ENCODE assay signal across 8 cellular contexts in the genomic region with DNA sequence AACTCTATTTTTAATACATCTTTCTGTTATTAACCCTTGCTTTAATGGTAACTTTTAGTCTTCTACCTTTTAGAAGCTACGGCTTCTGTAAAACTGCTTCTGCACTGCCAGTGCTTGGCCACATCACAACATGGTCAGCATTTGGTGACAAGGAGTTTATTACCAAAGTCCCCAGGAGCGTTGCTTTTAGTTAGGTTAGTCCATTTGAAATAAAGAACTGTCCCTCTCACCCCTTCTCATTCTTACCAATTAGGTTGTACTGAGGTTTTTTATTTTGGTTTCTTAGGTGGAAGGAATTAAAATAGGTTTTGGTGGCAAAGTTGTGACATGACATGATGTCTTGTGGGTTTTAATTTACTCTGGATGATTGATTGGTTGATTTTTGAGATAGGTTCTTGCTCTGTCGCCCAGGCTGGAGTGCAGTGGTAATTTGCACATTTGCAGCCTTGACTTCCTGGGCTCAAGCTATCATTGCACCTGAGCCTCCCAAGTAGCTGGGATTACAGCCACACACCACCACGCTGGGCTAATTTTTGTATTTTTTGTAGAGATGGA. TPM values are rescaled to one million over a fixed set of nuclear protein-coding genes. Genes with fewer than 3 reads are reported as not detected.
DNase-seq lines count a peak whose midpoint lies in the region; ATAC-seq and TF ChIP-seq lines count a peak whose summit lies in the region.

No MANE protein-coding gene starts in this region.

- H3K9me3 ChIP-seq in HUES6 (ENCODE audit: control insufficient read depth, insufficient read depth, low read depth, low read length), result no peaks in the 10 kb centered on the region

- H3K9ac ChIP-seq in HUES6 (ENCODE audit: low read length), result peak overlapping the region; percentile 51

- intact Hi-C loops in dorsolateral prefrontal cortex (cut with DNase I), result loop anchor here (1.0 to 5.0 kb wide), 4 partner anchors 38 to 76 kb away; no protein-coding TSS in a partner anchor

- H3K36me3 ChIP-seq in HUES6 (ENCODE audit: control insufficient read depth, insufficient read depth, low read length), result no peaks in the 10 kb centered on the region

- POLR2A ChIA-PET in naive thymus-derived CD8-positive, alpha-beta T cell (lab: Charles Lee), result interaction anchor here (0.6 to 2.0 kb wide), 8 partner anchors 9 to 53 kb away, joined by 3 to 7 read pairs (median 4); partner anchors contain the start of gene SPEN

- no peak for DNase-seq in AG09309 (ENCODE audit: low read depth)
- DNase-seq in dorsolateral prefrontal cortex, result no peak
- DNase-seq in naive thymus-derived CD8-positive, alpha-beta T cell, result no peak
- no peak for DNase-seq in mucosa of gallbladder (ENCODE audit: low spot score)
- no peak for DNase-seq in activated gamma-delta T cell (lab: John Stamatoyannopoulos, UW)

- no peaks in the 10 kb centered on the region for H3K27me3 Mint-ChIP-seq in naive thymus-derived CD8-positive, alpha-beta T cell

- H3K27ac ChIP-seq in HUES6 (ENCODE audit: low read depth, low read length) (peak overlapping the region; percentile 91; the same call in 1 of the 2 replicates), dorsolateral prefrontal cortex (peak overlapping the region; percentile 80 to 99 (median 96))

- peak overlapping the region; percentile 46 to 80 (median 74) for H3K4me3 Mint-ChIP-seq in naive thymus-derived CD8-positive, alpha-beta T cell

- peak; percentile 27 to 32 for ATAC-seq in naive thymus-derived CD8-positive, alpha-beta T cell
- ATAC-seq in GM21447 (IDR thresholded peaks at IDR 0.05; ENCODE audit: unreplicated experiment), result no peak
- ATAC-seq in HG03520 (IDR thresholded peaks at IDR 0.05; ENCODE audit: unreplicated experiment), result no peak

- H3K4me1 Mint-ChIP-seq in naive thymus-derived CD8-positive, alpha-beta T cell, result peaks cover 29 to 60% (median 56%) of the 10 kb centered on the region in 4 donors

- H3K36me3 Mint-ChIP-seq in naive thymus-derived CD8-positive, alpha-beta T cell, result peaks cover 0 to 28% (median 4%) of the 10 kb centered on the region in 3 donors

- H3K4me3 ChIP-seq in AG09309 (ENCODE audit: control insufficient read depth, low read depth, low read length) (peak overlapping the region; percentile 21), HUES6 (ENCODE audit: low read depth, low read length) (peak overlapping the region; percentile 45), dorsolateral prefrontal cortex (peak overlapping the region; percentile 13 to 71 (median 51))

- TF ChIP-seq CTCF in AG09309 (IDR thresholded peaks at IDR 0.05; ENCODE audit: control insufficient read depth, insufficient read depth, low read depth, low read length, missing control alignments) (no peak), dorsolateral prefrontal cortex (IDR thresholded peaks at IDR 0.05 in 54 of 56, conservative IDR thresholded peaks at IDR 0.05 in 2 of 56; ENCODE audit: low read depth in 1 of 56, partially characterized antibody in 56 of 56) (peak in 8 of 56 donors; percentile 2 to 31 (median 14))

- peak overlapping the region; percentile 36 to 87 (median 64) for H3K27ac Mint-ChIP-seq in naive thymus-derived CD8-positive, alpha-beta T cell

- no peaks in the 10 kb centered on the region for H3K27me3 ChIP-seq in HUES6 (ENCODE audit: control insufficient read depth, insufficient read depth, low read length)
- no peaks in the 10 kb centered on the region for H3K27me3 ChIP-seq in dorsolateral prefrontal cortex

- H3K4me1 ChIP-seq in HUES6 (ENCODE audit: control insufficient read depth, insufficient read depth, low read length), result peaks cover 26% of the 10 kb centered on the region

- no peaks in the 10 kb centered on the region for H3K9me3 Mint-ChIP-seq in naive thymus-derived CD8-positive, alpha-beta T cell

RNA-seq across cellular contexts. Expression of gene SPEN, which starts 39.2 kb away (rescaled TPM):
- total RNA-seq in dorsolateral prefrontal cortex (100 to 1,000 TPM in 25 of 120 experiments, 10 to 100 TPM in 95; 64.4 to 134 (median 84.8) TPM), mucosa of gallbladder (44.5 TPM)
- total RNA-seq in naive thymus-derived CD8-positive, alpha-beta T cell, result 10 to 100 TPM; 85.6 to 88.3 TPM
- 10 to 100 TPM in 1 of 3 donors, 1 to 10 TPM in 2; 4.0 to 38.0 (median 8.1) TPM for polyA plus RNA-seq in naive thymus-derived CD8-positive, alpha-beta T cell

Comparison
In these comparisons a context has a peak if more than half of its experiments do, and no peak if none do; other contexts are left out.
1. ATAC-seq: peak in naive thymus-derived CD8-positive, alpha-beta T cell (2 of 2); none in GM21447 (single experiment) and HG03520 (single experiment).
2. Peak in every context shown above with its lines, with median percentiles within 50 percentile points of each other: H3K4me3 ChIP-seq.